ENCODE assay signal across 28 cellular contexts in the genomic region with DNA sequence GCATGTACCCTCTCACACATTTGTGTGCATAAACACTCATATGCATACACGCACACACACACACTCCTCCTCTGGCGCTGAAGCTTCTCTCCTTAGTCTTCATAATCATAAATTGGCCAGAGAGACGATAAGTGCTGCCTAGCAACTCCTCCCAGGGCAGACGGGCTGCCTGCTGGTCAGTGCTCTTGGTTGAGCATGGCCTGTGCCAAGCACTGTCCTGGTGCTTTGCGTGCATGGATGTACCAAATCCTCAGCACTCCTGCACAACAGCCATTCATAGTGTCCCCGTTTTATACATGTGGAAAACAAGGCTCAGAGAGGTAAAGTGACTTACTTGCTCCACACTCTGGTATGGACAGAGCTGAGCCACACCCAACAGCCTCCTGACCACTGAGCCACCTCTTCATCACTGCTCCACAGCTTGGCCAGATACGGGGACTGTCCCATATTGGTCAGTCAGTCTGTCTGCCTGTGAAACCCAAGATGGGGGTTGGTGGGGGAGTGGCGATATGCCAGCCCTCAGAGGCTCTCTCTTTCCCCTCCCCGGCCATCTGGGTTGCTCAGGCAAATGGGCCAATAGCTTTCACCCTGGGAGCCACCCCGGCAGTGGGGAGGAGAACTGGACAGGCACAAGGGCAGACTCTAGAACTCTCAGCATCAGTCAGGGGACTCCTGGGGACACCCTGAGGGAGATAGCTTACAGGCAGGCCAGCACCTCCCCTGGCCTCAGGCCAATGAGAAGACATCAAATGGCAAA.
"Had no signal": no experiment of that assay in that cellular context is flagged by ENCODE, and none has a peak within 500 bp of the region (broad histone marks: within the 10 kb centered on the region; RNA-seq: fewer than 3 reads in every experiment).

No MANE protein-coding gene starts in this region.

- H3K4me1 Mint-ChIP-seq: memory B cell had no signal

- DNase-seq: activated CD4-positive, alpha-beta T cell treated with anti-CD3 and anti-CD28 coated beads for 1 hour; activated CD8-positive, alpha-beta memory T cell treated with anti-CD3 and anti-CD28 coated beads, Interleukin-2, amount 10 ng/mL, durations not matched to agents 7 days and 5 days; activated CD8-positive, alpha-beta T cell treated with anti-CD3 and anti-CD28 coated beads, Interleukin-2, amount 10 ng/mL, durations not matched to agents 7 days and 5 days; activated naive CD4-positive, alpha-beta T cell; activated T-cell treated with anti-CD3 and anti-CD28 coated beads, Interleukin-2, amount 50 U/mL, for 48 hours; cortex of kidney; effector memory CD8-positive, alpha-beta T cell; erythroblast; gastrocnemius medialis; glutamatergic neuron; hippocampal formation; left colon; midbrain; naive thymus-derived CD4-positive, alpha-beta T cell; right lobe of liver; stimulated activated CD4-positive, alpha-beta T cell treated with anti-CD3 and anti-CD28 coated beads, Interleukin-12 subunit alpha, Interleukin-12 subunit beta, amount 100 ng/mL, for 4 hours; stimulated activated CD4-positive, alpha-beta T cell treated with anti-CD3 and anti-CD28 coated beads, Interleukin-4, amount 100 ng/mL, for 1 hour; stimulated activated naive CD8-positive, alpha-beta T cell treated with anti-CD3 and anti-CD28 coated beads, Interleukin-15, Interleukin-2, amounts not matched to agents 100 U/mL and 50 U/mL, for 24 hours; T-helper 17 cell; T1000; testis; transverse colon had no signal

- H3K4me1 ChIP-seq: right lobe of liver had no signal

- H3K9ac ChIP-seq: neural progenitor cell had no signal

- H3K4me3 ChIP-seq: cardiac muscle cell, gastrocnemius medialis, neural progenitor cell, right lobe of liver, skin epidermis, testis, transverse colon had no signal

- H3K27me3 Mint-ChIP-seq: activated CD8-positive, alpha-beta memory T cell treated with anti-CD3 and anti-CD28 coated beads, Interleukin-2, amount 10 ng/mL, durations not matched to agents 7 days and 5 days; effector memory CD8-positive, alpha-beta T cell; memory B cell; T-helper 17 cell had no signal

- H3K4me3 Mint-ChIP-seq: activated CD8-positive, alpha-beta memory T cell treated with anti-CD3 and anti-CD28 coated beads, Interleukin-2, amount 10 ng/mL, durations not matched to agents 7 days and 5 days; activated CD8-positive, alpha-beta T cell treated with anti-CD3 and anti-CD28 coated beads, Interleukin-2, amount 10 ng/mL, durations not matched to agents 7 days and 5 days; effector memory CD8-positive, alpha-beta T cell; memory B cell; naive thymus-derived CD4-positive, alpha-beta T cell; neural progenitor cell; T-helper 17 cell had no signal

- H3K27ac Mint-ChIP-seq: activated CD8-positive, alpha-beta memory T cell treated with anti-CD3 and anti-CD28 coated beads, Interleukin-2, amount 10 ng/mL, durations not matched to agents 7 days and 5 days; activated CD8-positive, alpha-beta T cell treated with anti-CD3 and anti-CD28 coated beads, Interleukin-2, amount 10 ng/mL, durations not matched to agents 7 days and 5 days; activated naive CD4-positive, alpha-beta T cell treated with anti-CD3 and anti-CD28 coated beads, Interleukin-2, amount 50 U/mL, for 72 hours; activated T-helper 2 cell treated with anti-CD3 and anti-CD28 coated beads, Interferon-gamma antibody, Interleukin-2, Interleukin-4, amounts not matched to agents 10 μg/mL and 5 μg/mL and 100 μg/mL, durations not matched to agents 14 hours and 24 hours and 36 hours; effector memory CD8-positive, alpha-beta T cell; memory B cell; naive thymus-derived CD4-positive, alpha-beta T cell; neural progenitor cell; T-helper 17 cell had no signal

- H2AFZ ChIP-seq: neural progenitor cell had no signal

- H3K9me3 ChIP-seq: gastrocnemius medialis, right lobe of liver, testis, transverse colon had no signal

- H3K36me3 ChIP-seq: cardiac muscle cell, gastrocnemius medialis, neural progenitor cell, right lobe of liver, transverse colon had no signal

- H3K36me3 Mint-ChIP-seq: activated CD8-positive, alpha-beta memory T cell treated with anti-CD3 and anti-CD28 coated beads, Interleukin-2, amount 10 ng/mL, durations not matched to agents 7 days and 5 days; activated naive CD4-positive, alpha-beta T cell treated with anti-CD3 and anti-CD28 coated beads, Interleukin-2, amount 50 U/mL, for 72 hours; neural progenitor cell had no signal

- H3K9me3 Mint-ChIP-seq: activated naive CD4-positive, alpha-beta T cell treated with anti-CD3 and anti-CD28 coated beads, Interleukin-2, amount 50 U/mL, for 72 hours; activated T-helper 2 cell treated with anti-CD3 and anti-CD28 coated beads, Interferon-gamma antibody, Interleukin-2, Interleukin-4, amounts not matched to agents 10 μg/mL and 5 μg/mL and 100 μg/mL, durations not matched to agents 14 hours and 24 hours and 36 hours; effector memory CD8-positive, alpha-beta T cell; memory B cell; naive thymus-derived CD4-positive, alpha-beta T cell; neural progenitor cell had no signal

- H3K27ac ChIP-seq: cardiac muscle cell, gastrocnemius medialis, neural progenitor cell, right lobe of liver, testis had no signal

- ATAC-seq: gastrocnemius medialis; naive thymus-derived CD4-positive, alpha-beta T cell; stimulated activated naive CD8-positive, alpha-beta T cell treated with anti-CD3 and anti-CD28 coated beads, Interleukin-15, Interleukin-2, amounts not matched to agents 100 U/mL and 50 U/mL, for 24 hours had no signal

- H3K27me3 ChIP-seq: cardiac muscle cell, gastrocnemius medialis, neural progenitor cell, right lobe of liver, testis, transverse colon had no signal

- H3K4me2 ChIP-seq: neural progenitor cell had no signal
